In the genomic region with DNA sequence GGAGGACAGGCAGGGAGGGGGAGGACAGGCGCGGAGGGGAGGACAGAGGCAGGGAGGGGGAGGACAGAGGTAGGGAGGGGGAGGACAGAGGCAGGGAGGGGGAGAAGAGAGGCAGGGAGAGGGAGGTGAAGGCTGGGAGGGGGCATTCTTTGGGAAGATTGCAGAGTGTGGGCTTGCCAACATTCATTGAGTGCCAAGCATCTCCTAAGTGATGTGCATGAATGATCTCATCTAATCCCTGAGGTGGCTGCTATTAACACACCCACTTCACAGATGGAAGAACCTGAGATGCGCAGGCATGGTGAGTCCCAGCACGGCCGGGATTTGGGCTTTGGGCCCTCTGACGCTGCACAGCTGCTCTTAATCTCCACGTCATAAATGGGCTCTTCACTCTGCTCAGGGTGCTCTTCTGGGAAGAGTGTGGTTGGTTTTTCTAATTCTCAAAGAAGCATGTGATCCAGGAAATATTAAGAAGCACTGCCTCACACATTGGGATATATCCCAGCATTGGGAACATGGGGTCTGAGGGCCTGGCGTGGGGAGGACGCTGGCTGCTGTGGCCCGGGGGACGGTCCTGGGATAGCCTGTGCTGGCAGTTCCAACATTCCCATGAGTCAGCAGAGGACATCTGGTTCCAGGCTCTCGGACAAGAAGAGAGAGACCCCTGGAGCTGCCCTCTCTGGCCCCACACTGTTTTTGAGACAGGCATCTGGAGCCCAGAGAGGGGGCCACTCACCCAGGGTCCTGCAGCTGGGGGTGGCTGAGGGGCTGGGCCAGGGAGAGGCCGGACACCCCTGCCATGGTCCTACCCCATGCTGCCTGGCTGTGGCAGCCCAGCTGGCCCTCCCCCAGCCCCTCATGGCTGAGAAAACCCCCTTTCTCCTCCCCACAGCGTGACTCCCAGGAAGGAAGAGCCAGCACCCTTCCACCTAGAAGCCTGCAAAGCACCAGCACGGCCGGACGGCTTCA, we compare ENCODE assay signal across 14 cellular contexts. TPM values are rescaled to one million over a fixed set of nuclear protein-coding genes. Genes with fewer than 3 reads are reported as not detected.
DNase-seq lines count a peak whose midpoint lies in the region; ATAC-seq and TF ChIP-seq lines count a peak whose summit lies in the region.
"Had no signal": no experiment of that assay in that cellular context is flagged by ENCODE, and none has a peak within 500 bp of the region (broad histone marks: within the 10 kb centered on the region; RNA-seq: fewer than 3 reads in every experiment).

No MANE protein-coding gene starts in this region.

- WGBS in psoas muscle, 3 donors = 29 to 54% (median 35%) methylated on average over 14 to 17 of the region's 17 CpGs

- DNase-seq in AG10803 (ENCODE audit: low read depth) = peak; percentile 50
- DNase-seq in RWPE2 (ENCODE audit: low spot score) = peak; percentile 29
- peak; percentile 71 for DNase-seq in cardiac septum (ENCODE audit: low spot score)
- peak; percentile 54 to 84 for DNase-seq in psoas muscle
- no peak for DNase-seq in NCI-H2081 (lab: John Stamatoyannopoulos, UW)
- no peak for DNase-seq in occipital lobe (lab: John Stamatoyannopoulos, UW)
- DNase-seq: activated B cell treated with CpG ODN at 0.5 μM for 24 hours; activated CD8-positive, alpha-beta memory T cell treated with anti-CD3 and anti-CD28 coated beads, Interleukin-2, amount 10 ng/mL, durations not matched to agents 7 days and 5 days; effector memory CD4-positive, alpha-beta T cell; NCI-H2029 treated with DMSO at 0.1 percent for 48 hours; NCI-H69; stimulated activated naive CD4-positive, alpha-beta T cell treated with Interleukin-2 at 50 U/mL for 16 hours had no signal

- intact Hi-C loops in cardiac septum (cut with DNase I) (no loop called here), psoas muscle (cut with DNase I) (no loop called here)

- H3K4me3 ChIP-seq in AG10803 (ENCODE audit: low read length) = no peak overlapping the region
- H3K4me3 ChIP-seq in RWPE2 (ENCODE audit: severe bottlenecking) = no peak overlapping the region
- H3K4me3 ChIP-seq in psoas muscle = no peak overlapping the region

- no peak for ATAC-seq in RWPE2 (ENCODE audit: low read depth)
- peak; percentile 54 to 83 (median 68) for ATAC-seq in psoas muscle
- no peak for ATAC-seq in GM21619 (IDR thresholded peaks at IDR 0.05; ENCODE audit: unreplicated experiment)
- no peak for ATAC-seq in HG03342 (IDR thresholded peaks at IDR 0.05; ENCODE audit: unreplicated experiment)
- ATAC-seq: activated CD8-positive, alpha-beta memory T cell treated with anti-CD3 and anti-CD28 coated beads, Interleukin-2, amount 10 ng/mL, durations not matched to agents 7 days and 5 days had no signal

- TF ChIP-seq CTCF in AG10803 (conservative IDR thresholded peaks at IDR 0.05; ENCODE audit: low read length) = no peak
- no peak for TF ChIP-seq CTCF in RWPE2 (IDR thresholded peaks at IDR 0.05; ENCODE audit: poor library complexity, severe bottlenecking)
- no peak for TF ChIP-seq CTCF in psoas muscle (IDR thresholded peaks at IDR 0.05)

- no peaks in the 10 kb centered on the region for H3K36me3 ChIP-seq in RWPE2 (ENCODE audit: low read depth)
- no peaks in the 10 kb centered on the region for H3K36me3 ChIP-seq in psoas muscle (ENCODE audit: insufficient read depth in 1 of 2, low read depth in 1 of 2)

- H3K9me3 ChIP-seq in RWPE2 (ENCODE audit: severe bottlenecking) = peaks cover 4% of the 10 kb centered on the region
- H3K9me3 ChIP-seq in psoas muscle = no peaks in the 10 kb centered on the region

- H3K4me1 ChIP-seq in RWPE2 (ENCODE audit: insufficient read depth, poor library complexity, severe bottlenecking) = no peaks in the 10 kb centered on the region
- no peaks in the 10 kb centered on the region for H3K4me1 ChIP-seq in psoas muscle

- H3K27me3 ChIP-seq in RWPE2 (ENCODE audit: insufficient read depth, poor library complexity, severe bottlenecking) (no peaks in the 10 kb centered on the region), psoas muscle (ENCODE audit: insufficient read depth in 3 of 3, low read length in 2 of 3) (no peaks in the 10 kb centered on the region)

- H3K27ac ChIP-seq in RWPE2 (ENCODE audit: poor library complexity, severe bottlenecking) (no peak overlapping the region), psoas muscle (peak overlapping the region; percentile 63)

RNA-seq across cellular contexts. Expression of gene NT5M, which starts 58.7 kb away (rescaled TPM):
- total RNA-seq in cardiac septum (7.5 TPM), psoas muscle (10 to 100 TPM in 1 of 4 donors, 1 to 10 TPM in 3; 6.0 to 11.0 (median 7.5) TPM), occipital lobe (5.6 TPM)
- polyA plus RNA-seq in psoas muscle = 10 to 100 TPM in 2 of 3 donors, 1 to 10 TPM in 1; 6.2 to 11.5 (median 10.3) TPM

Comparison
In these comparisons a context has a peak if more than half of its experiments do, and no peak if none do; other contexts are left out.
1. DNase-seq: peak in AG10803 (single experiment), RWPE2 (single experiment), cardiac septum (single experiment) and psoas muscle (2 of 2); none in NCI-H2081 (0 of 2) and occipital lobe (single experiment).
2. ATAC-seq: peak in psoas muscle (4 of 4); none in RWPE2 (single experiment), GM21619 (single experiment) and HG03342 (single experiment).